Comparison of ENCODE assay signal across 8 cellular contexts in genomic region chr9:19677929-19678328, GRCh38.
"Had no signal": no experiment of that assay in that cellular context is flagged by ENCODE, and none has a peak within 500 bp of the region (broad histone marks: within the 10 kb centered on the region; RNA-seq: fewer than 3 reads in every experiment).

No MANE protein-coding gene starts in this region.

- ATAC-seq: HCT116 had no signal

- H3K36me3 ChIP-seq: HAP-1 had no signal

- FAIRE-seq: HTR-8/SVneo had no signal

- DNase-seq: GM23248, GOT3, H7, HFFc6, IMR-90 had no signal

- H3K4me3 Mint-ChIP-seq: HFFc6 had no signal

- H3K4me3 ChIP-seq: GM23248, HAP-1 had no signal

- H3K27ac Mint-ChIP-seq: HFFc6 had no signal
